ENCODE assay signal across 18 cellular contexts in genomic region chr19:5326545-5326944, GRCh38. TPM values are rescaled to one million over a fixed set of nuclear protein-coding genes. Genes with fewer than 3 reads are reported as not detected.
A peak's percentile ranks its signal among the peaks of the same experiment; 100 is the strongest.
DNase-seq lines count a peak whose midpoint lies in the region; ATAC-seq and TF ChIP-seq lines count a peak whose summit lies in the region.
"Had no signal": no experiment of that assay in that cellular context is flagged by ENCODE, and none has a peak within 500 bp of the region (broad histone marks: within the 10 kb centered on the region; RNA-seq: fewer than 3 reads in every experiment).

No MANE protein-coding gene starts in this region.

- TF ChIP-seq CTCF in HEK293 (tag by site-specific recombination; IDR thresholded peaks at IDR 0.05), result no peak
- no peak for TF ChIP-seq CTCF in VCaP (conservative IDR thresholded peaks at IDR 0.05)
- TF ChIP-seq CTCF in neural progenitor cell (IDR thresholded peaks at IDR 0.05), result no peak
- no peak for TF ChIP-seq CTCF in hepatocyte (IDR thresholded peaks at IDR 0.05; ENCODE audit: poor library complexity)

- no peaks in the 10 kb centered on the region for H3K27me3 Mint-ChIP-seq in neural progenitor cell (ENCODE audit: insufficient read depth, low read depth)
- peaks cover 25% of the 10 kb centered on the region for H3K27me3 Mint-ChIP-seq in activated T-helper 17 cell treated with anti-CD3 and anti-CD28 coated beads, Interleukin-2, amount 50 U/mL, for 72 hours

- H3K4me3 Mint-ChIP-seq in neural progenitor cell, result no peak overlapping the region
- no peak overlapping the region for H3K4me3 Mint-ChIP-seq in activated T-helper 17 cell treated with anti-CD3 and anti-CD28 coated beads, Interleukin-2, amount 50 U/mL, for 72 hours
- H3K4me3 Mint-ChIP-seq: CD4-positive, CD25-positive, alpha-beta regulatory T cell; CD8-positive, alpha-beta memory T cell had no signal

- no peak for ATAC-seq in activated T-helper 17 cell treated with anti-CD3 and anti-CD28 coated beads, Interleukin-2, amount 50 U/mL, for 72 hours (replicated peaks)

- H4K20me1 ChIP-seq in neural progenitor cell (ENCODE audit: low read depth) (peaks cover 100% of the 10 kb centered on the region), hepatocyte (ENCODE audit: insufficient read depth, poor library complexity, severe bottlenecking) (no peaks in the 10 kb centered on the region)

- H3K79me2 ChIP-seq in neural progenitor cell (ENCODE audit: low read depth) (peaks cover 99% of the 10 kb centered on the region), hepatocyte (no peaks in the 10 kb centered on the region)

- no peaks in the 10 kb centered on the region for H3K9me3 Mint-ChIP-seq in neural progenitor cell
- no peaks in the 10 kb centered on the region for H3K9me3 Mint-ChIP-seq in activated T-helper 17 cell treated with anti-CD3 and anti-CD28 coated beads, Interleukin-2, amount 50 U/mL, for 72 hours

- POLR2A ChIA-PET in HEK293 (lab: Yijun Ruan, JAX), result interaction anchor here (0.6 kb wide), 1 partner anchor 17 kb away, joined by 4 read pairs; no protein-coding TSS in a partner anchor

- H3K36me3 ChIP-seq in HEK293 (ENCODE audit: control insufficient read depth in 2 of 2, insufficient read depth in 1 of 2, low read length in 2 of 2), result no peaks in the 10 kb centered on the region
- H3K36me3 ChIP-seq in ectodermal cell (ENCODE audit: control insufficient read depth, insufficient read depth, low read length), result peaks cover 7% of the 10 kb centered on the region
- no peaks in the 10 kb centered on the region for H3K36me3 ChIP-seq in neural progenitor cell
- no peaks in the 10 kb centered on the region for H3K36me3 ChIP-seq in hepatocyte (replicated peaks; ENCODE audit: insufficient read depth, low read depth)

- H3K4me2 ChIP-seq in neural progenitor cell (no peak overlapping the region), hepatocyte (no peak overlapping the region)

- H2AFZ ChIP-seq in neural progenitor cell (replicated peaks), result no peak overlapping the region
- H2AFZ ChIP-seq in hepatocyte, result no peak overlapping the region

- H3K4me1 ChIP-seq in HEK293 (ENCODE audit: control insufficient read depth, insufficient read depth, low read length) (no peaks in the 10 kb centered on the region; the same call in 1 of the 2 replicates), ectodermal cell (ENCODE audit: control insufficient read depth, insufficient read depth, low read length) (no peaks in the 10 kb centered on the region), neural progenitor cell (no peaks in the 10 kb centered on the region), hepatocyte (ENCODE audit: insufficient read depth) (no peaks in the 10 kb centered on the region)
- H3K4me1 ChIP-seq: BE2C, HAP-1 had no signal

- DNase-seq in neural progenitor cell (ENCODE audit: low spot score) (no peak), hepatocyte (ENCODE audit: low spot score) (no peak), NCI-H82 (lab: John Stamatoyannopoulos, UW) (no peak)
- DNase-seq: BE2C; C1 segment of cervical spinal cord; CD4-positive, CD25-positive, alpha-beta regulatory T cell; CD8-positive, alpha-beta memory T cell; COR-L47; DMS 273 treated with DMSO at 0.1 percent for 48 hours; DMS53; DND-41; EL; IMR-90 had no signal

- peaks cover 5% of the 10 kb centered on the region for H3F3A ChIP-seq in neural progenitor cell (ENCODE audit: low read depth)

- H3K9me2 ChIP-seq in hepatocyte (replicated peaks; ENCODE audit: insufficient read depth), result no peaks in the 10 kb centered on the region

- no peaks in the 10 kb centered on the region for H3K9me3 ChIP-seq in HEK293 (ENCODE audit: control insufficient read depth, insufficient read depth, low read depth, low read length)
- no peaks in the 10 kb centered on the region for H3K9me3 ChIP-seq in ectodermal cell (ENCODE audit: control insufficient read depth, low read length)
- no peaks in the 10 kb centered on the region for H3K9me3 ChIP-seq in neural progenitor cell (ENCODE audit: low read depth)
- no peaks in the 10 kb centered on the region for H3K9me3 ChIP-seq in hepatocyte (ENCODE audit: low read depth)
- H3K9me3 ChIP-seq: BE2C, HAP-1 had no signal

- H3K4me3 ChIP-seq in HEK293 (ENCODE audit: low read depth, low read length), result no peak overlapping the region
- no peak overlapping the region for H3K4me3 ChIP-seq in ectodermal cell (ENCODE audit: insufficient read depth, low read depth, low read length)
- H3K4me3 ChIP-seq in neural progenitor cell, result no peak overlapping the region
- H3K4me3 ChIP-seq in hepatocyte, result no peak overlapping the region
- H3K4me3 ChIP-seq: HAP-1 had no signal

- no peak overlapping the region for H3K27ac Mint-ChIP-seq in neural progenitor cell
- H3K27ac Mint-ChIP-seq in activated T-helper 17 cell treated with anti-CD3 and anti-CD28 coated beads, Interleukin-2, amount 50 U/mL, for 72 hours, result no peak overlapping the region
- H3K27ac Mint-ChIP-seq: CD4-positive, CD25-positive, alpha-beta regulatory T cell; CD8-positive, alpha-beta memory T cell had no signal

- CTCF ChIA-PET in HEK293 (lab: Yijun Ruan, JAX), result interaction anchor here (0.8 kb wide), 1 partner anchor 101 kb away, joined by 3 read pairs; no protein-coding TSS in a partner anchor

- no peak overlapping the region for H3K27ac ChIP-seq in HEK293 (ENCODE audit: extremely low read depth, low read depth, low read length)
- peak overlapping the region; percentile 55 for H3K27ac ChIP-seq in VCaP
- H3K27ac ChIP-seq in ectodermal cell (ENCODE audit: insufficient read depth, low read depth, low read length, poor library complexity, severe bottlenecking), result peak overlapping the region; percentile 8
- H3K27ac ChIP-seq in neural progenitor cell, result peak overlapping the region; percentile 31
- H3K27ac ChIP-seq in hepatocyte, result no peak overlapping the region

- H3K27me3 ChIP-seq in ectodermal cell (ENCODE audit: control insufficient read depth, insufficient read depth, low read length, poor library complexity, severe bottlenecking) (no peaks in the 10 kb centered on the region), neural progenitor cell (no peaks in the 10 kb centered on the region), hepatocyte (no peaks in the 10 kb centered on the region)
- H3K27me3 ChIP-seq: BE2C had no signal

- no peak overlapping the region for H3K9ac ChIP-seq in neural progenitor cell

- WGBS in ectodermal cell, 2 experiments, result 88 to 89% methylated on average over 9 of the region's 9 CpGs
- 72% methylated on average over 9 of the region's 9 CpGs for WGBS in hepatocyte (ENCODE audit: low lambda C conversion rate, missing lambda C conversion rate)

- peaks cover 10% of the 10 kb centered on the region for H3K36me3 Mint-ChIP-seq in neural progenitor cell
- H3K36me3 Mint-ChIP-seq in activated T-helper 17 cell treated with anti-CD3 and anti-CD28 coated beads, Interleukin-2, amount 50 U/mL, for 72 hours (ENCODE audit: low read depth), result no peaks in the 10 kb centered on the region
- H3K36me3 Mint-ChIP-seq: CD4-positive, CD25-positive, alpha-beta regulatory T cell had no signal

- peaks cover 4% of the 10 kb centered on the region for H3K4me1 Mint-ChIP-seq in neural progenitor cell
- H3K4me1 Mint-ChIP-seq in activated T-helper 17 cell treated with anti-CD3 and anti-CD28 coated beads, Interleukin-2, amount 50 U/mL, for 72 hours, result no peaks in the 10 kb centered on the region

TF ChIP-seq in HEK293, 187 proteins besides CTCF, POLR2A, EP300 and RAD21:
- TF ChIP-seq PRDM1 (tag by site-specific recombination; IDR thresholded peaks at IDR 0.05) (peak; percentile 90), ZBTB17 (tag by site-specific recombination; IDR thresholded peaks at IDR 0.05) (peak; percentile 79), ZNF449 (tag by site-specific recombination; IDR thresholded peaks at IDR 0.05) (no peak), ZFP37 (tag by site-specific recombination; IDR thresholded peaks at IDR 0.05) (no peak), ZNF366 (tag by site-specific recombination; conservative IDR thresholded peaks at IDR 0.05) (peak; percentile 93)
- TF ChIP-seq, protein P1, sequence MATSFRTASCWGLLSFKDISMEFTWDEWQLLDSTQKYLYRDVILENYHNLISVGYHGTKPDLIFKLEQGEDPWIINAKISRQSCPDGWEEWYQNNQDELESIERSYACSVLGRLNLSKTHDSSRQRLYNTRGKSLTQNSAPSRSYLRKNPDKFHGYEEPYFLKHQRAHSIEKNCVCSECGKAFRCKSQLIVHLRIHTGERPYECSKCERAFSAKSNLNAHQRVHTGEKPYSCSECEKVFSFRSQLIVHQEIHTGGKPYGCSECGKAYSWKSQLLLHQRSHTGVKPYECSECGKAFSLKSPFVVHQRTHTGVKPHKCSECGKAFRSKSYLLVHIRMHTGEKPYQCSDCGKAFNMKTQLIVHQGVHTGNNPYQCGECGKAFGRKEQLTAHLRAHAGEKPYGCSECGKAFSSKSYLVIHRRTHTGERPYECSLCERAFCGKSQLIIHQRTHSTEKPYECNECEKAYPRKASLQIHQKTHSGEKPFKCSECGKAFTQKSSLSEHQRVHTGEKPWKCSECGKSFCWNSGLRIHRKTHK (tag by site-specific recombination; IDR thresholded peaks at IDR 0.05), result no peak
TF ChIP-seq in HEK293: peak in this region for 3.

RNA-seq across cellular contexts. Expression of gene PTPRS, which starts 14.1 kb away (rescaled TPM):
- polyA plus RNA-seq in ectodermal cell (2013, experiment 1 of 4), result 246 TPM
- polyA plus RNA-seq in ectodermal cell (2013, experiment 2 of 4), result 277 TPM
- polyA plus RNA-seq in ectodermal cell (2013, experiment 3 of 4), result 179 TPM
- 204 TPM for polyA plus RNA-seq in ectodermal cell (2013, experiment 4 of 4)
- total RNA-seq in neural progenitor cell (ENCODE audit: low replicate concordance), result 167 and 403 TPM in 2 replicates
- total RNA-seq in activated T-helper 17 cell treated with anti-CD3 and anti-CD28 coated beads, Interleukin-2, amount 50 U/mL, for 72 hours, result 1 to 10 TPM in 1 of 2 donors, under 1 TPM in 1; 0.04 to 3.2 TPM
- 39.1 and 65.5 TPM in 2 replicates for total RNA-seq in hepatocyte
- 21.9 and 25.7 TPM in 2 replicates for polyA plus RNA-seq in hepatocyte

Comparison
In these comparisons a context has a peak if more than half of its experiments do, and no peak if none do; other contexts are left out.
1. H3K27ac ChIP-seq: peak in VCaP (single experiment), ectodermal cell (single experiment) and neural progenitor cell (single experiment); none in HEK293 (single experiment) and hepatocyte (single experiment).